In the genomic region with DNA sequence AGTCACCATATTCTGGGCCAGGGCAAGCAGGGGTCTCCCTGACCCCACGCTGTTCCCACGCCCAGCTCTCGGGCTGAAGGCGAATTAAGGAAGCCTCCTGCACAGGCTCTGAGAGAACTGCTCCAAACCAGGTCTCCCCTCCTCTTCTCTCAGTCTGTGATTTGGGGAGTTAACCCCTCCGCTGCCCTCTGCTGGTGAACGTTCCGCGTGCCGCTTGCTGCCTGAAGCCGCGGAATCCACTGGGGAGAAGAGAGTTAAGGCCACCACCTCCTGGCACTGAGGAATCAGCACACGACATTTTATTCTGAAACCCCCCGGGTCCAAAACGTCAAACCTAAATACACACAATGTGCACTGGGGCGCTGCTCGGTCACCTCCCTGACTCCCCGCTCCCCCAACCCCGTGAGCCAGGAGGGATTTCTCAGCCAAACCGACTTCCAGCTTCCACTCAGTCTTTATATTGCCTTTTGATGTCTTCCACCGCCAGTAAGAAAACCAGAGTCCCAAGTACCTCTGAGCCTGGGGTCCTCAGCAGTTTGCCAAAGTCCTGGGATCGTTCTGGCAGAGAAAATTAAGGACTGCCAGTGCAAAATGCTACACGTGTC, we compare ENCODE assay signal across 8 cellular contexts. TPM values are rescaled to one million over a fixed set of nuclear protein-coding genes. Genes with fewer than 3 reads are reported as not detected.
A peak's percentile ranks its signal among the peaks of the same experiment; 100 is the strongest.
DNase-seq lines count a peak whose midpoint lies in the region; ATAC-seq and TF ChIP-seq lines count a peak whose summit lies in the region.

No MANE protein-coding gene starts in this region.

- no peaks in the 10 kb centered on the region for H3K9me3 Mint-ChIP-seq in Calu3 (ENCODE audit: low read depth, unreplicated experiment)

- WGBS in smooth muscle cell (ENCODE audit: low lambda C conversion rate), result 27% methylated on average over 22 of the region's 22 CpGs

- CTCF ChIA-PET in Calu3 (lab: Charles Lee), result no interaction called here

- H3K4me1 ChIP-seq in smooth muscle cell (ENCODE audit: low read depth), result no peaks in the 10 kb centered on the region

- no peak for ATAC-seq in HG03565 (IDR thresholded peaks at IDR 0.05; ENCODE audit: unreplicated experiment)

- peaks cover 40% of the 10 kb centered on the region for H3K79me2 ChIP-seq in smooth muscle cell (ENCODE audit: low read depth)

- H3K4me3 ChIP-seq in HL-60 (replicated peaks; ENCODE audit: insufficient read depth, low read length) (no peak overlapping the region), smooth muscle cell (no peak overlapping the region)

- H3K9ac ChIP-seq in smooth muscle cell (ENCODE audit: low read depth), result no peak overlapping the region

- H3K9me3 ChIP-seq in smooth muscle cell (replicated peaks; ENCODE audit: low read depth), result no peaks in the 10 kb centered on the region

- intact Hi-C loops in Calu3 (cut with micrococcal nuclease; ENCODE audit: unreplicated experiment), result no loop called here

- H2AFZ ChIP-seq in smooth muscle cell (ENCODE audit: low read depth), result no peak overlapping the region

- H3F3A ChIP-seq in smooth muscle cell (ENCODE audit: low read depth), result peaks cover 4% of the 10 kb centered on the region

- no peaks in the 10 kb centered on the region for H3K27me3 ChIP-seq in HL-60 (ENCODE audit: insufficient read depth, poor library complexity, severe bottlenecking)
- no peaks in the 10 kb centered on the region for H3K27me3 ChIP-seq in smooth muscle cell (ENCODE audit: low read depth)

- BruUV-seq in Calu3 (replicated peaks; lab: Mats Ljungman, UMichigan), result no TSS peak

- H3K4me2 ChIP-seq in smooth muscle cell, result no peak overlapping the region

- peaks cover 62% of the 10 kb centered on the region for H3K27me3 Mint-ChIP-seq in Calu3 (ENCODE audit: unreplicated experiment)

- H3K4me3 Mint-ChIP-seq in Calu3 (ENCODE audit: low read depth, unreplicated experiment), result no peak overlapping the region

- H3K36me3 Mint-ChIP-seq in Calu3 (ENCODE audit: insufficient read depth, unreplicated experiment), result no peaks in the 10 kb centered on the region

- no peaks in the 10 kb centered on the region for H3K36me3 ChIP-seq in smooth muscle cell (ENCODE audit: low read depth)

- H3K27ac ChIP-seq in HL-60 (replicated peaks) (no peak overlapping the region), smooth muscle cell (ENCODE audit: low read depth) (no peak overlapping the region)

- no peak overlapping the region for H3K27ac Mint-ChIP-seq in Calu3 (ENCODE audit: unreplicated experiment)

- H4K20me1 ChIP-seq in smooth muscle cell (ENCODE audit: low read depth), result peaks cover 100% of the 10 kb centered on the region

- TF ChIP-seq CTCF in Calu3 (IDR thresholded peaks at IDR 0.05; ENCODE audit: unreplicated experiment) (peak; percentile 22), HL-60 (IDR thresholded peaks at IDR 0.05; ENCODE audit: insufficient read depth, low read length) (peak; percentile 0), smooth muscle cell (IDR thresholded peaks at IDR 0.05; ENCODE audit: borderline replicate concordance, insufficient read depth, poor library complexity, severe bottlenecking) (peak; percentile 55)

- H3K4me1 Mint-ChIP-seq in Calu3 (ENCODE audit: low read depth, unreplicated experiment), result no peaks in the 10 kb centered on the region

- DNase-seq in Calu3 (peak; percentile 24), HL-60 (ENCODE audit: low read depth in 1 of 2, low spot score in 1 of 2) (peak in 1 of 2 experiments; percentile 14), glomerular visceral epithelial cell (ENCODE audit: extremely low spot score) (peak; percentile 29), smooth muscle cell (lab: John Stamatoyannopoulos, UW; ENCODE audit: unreplicated experiment) (peak; percentile 4), SKM-1 treated with dmso at 0.1 percent for 144 hours (lab: John Stamatoyannopoulos, UW; ENCODE audit: unreplicated experiment) (no peak)
- DNase-seq in activated CD4-positive, alpha-beta T cell treated with anti-CD3 and anti-CD28 coated beads, Interleukin-2, amount 50 U/mL, for 1 hour, result peak; percentile 3
- no peak for DNase-seq in activated naive CD4-positive, alpha-beta T cell treated with Interleukin-2 at 50 U/mL for 16 hours

RNA-seq across cellular contexts. Expression of a gene that starts 54.4 kb away (rescaled TPM):
- total RNA-seq in Calu3 (2022) (not detected in 2 replicates), smooth muscle cell (2.2 and 4.0 TPM in 2 replicates)
- 3.2 and 3.7 TPM in 2 replicates for polyA plus RNA-seq in smooth muscle cell

Comparison
In these comparisons a context has a peak if more than half of its experiments do, and no peak if none do; other contexts are left out.
1. DNase-seq: peak in Calu3 (single experiment), activated CD4-positive, alpha-beta T cell treated with anti-CD3 and anti-CD28 coated beads, Interleukin-2, amount 50 U/mL, for 1 hour (single experiment), glomerular visceral epithelial cell (single experiment) and smooth muscle cell (single experiment); none in SKM-1 treated with dmso at 0.1 percent for 144 hours (single experiment) and activated naive CD4-positive, alpha-beta T cell treated with Interleukin-2 at 50 U/mL for 16 hours (single experiment).
2. CTCF ChIP-seq: peak in every context shown above with its lines; median percentile 55 in smooth muscle cell; 22 in Calu3; 0 in HL-60.